In genomic region chr17:40515011-40515410, GRCh38 we compare ENCODE assay signal across 18 cellular contexts. TPM values are rescaled to one million over a fixed set of nuclear protein-coding genes. Genes with fewer than 3 reads are reported as not detected.
A peak's percentile ranks its signal among the peaks of the same experiment; 100 is the strongest.
DNase-seq lines count a peak whose midpoint lies in the region; ATAC-seq and TF ChIP-seq lines count a peak whose summit lies in the region.
"Had no signal": no experiment of that assay in that cellular context is flagged by ENCODE, and none has a peak within 500 bp of the region (broad histone marks: within the 10 kb centered on the region; RNA-seq: fewer than 3 reads in every experiment).

No MANE protein-coding gene starts in this region.

- H3K36me3 ChIP-seq in upper lobe of right lung (no peaks in the 10 kb centered on the region), prostate gland (no peaks in the 10 kb centered on the region)
- H3K36me3 ChIP-seq: colonic mucosa, ovary had no signal

- H3K9me3 ChIP-seq in right cardiac atrium (ENCODE audit: control insufficient read depth, low read length) (no peaks in the 10 kb centered on the region), T-helper 17 cell (ENCODE audit: control insufficient read depth, low read length, poor library complexity, severe bottlenecking) (no peaks in the 10 kb centered on the region), upper lobe of right lung (no peaks in the 10 kb centered on the region), prostate gland (no peaks in the 10 kb centered on the region)
- H3K9me3 ChIP-seq: colonic mucosa, ovary had no signal

- peak; percentile 33 for DNase-seq in cardiac septum (ENCODE audit: low spot score)
- no peak for DNase-seq in right cardiac atrium
- no peak for DNase-seq in T-helper 17 cell
- no peak for DNase-seq in immature natural killer cell
- peak; percentile 19 for DNase-seq in upper lobe of right lung
- no peak for DNase-seq in prostate gland (ENCODE audit: low spot score)
- DNase-seq: colonic mucosa, NCI-H524 treated with DMSO at 0.1 percent for 48 hours, Right ventricle myocardium superior, SW 1271, trophoblast cell had no signal

- no peak for TF ChIP-seq POLR2A in prostate gland (IDR thresholded peaks at IDR 0.05)

- no peaks in the 10 kb centered on the region for H3K9me3 Mint-ChIP-seq in immature natural killer cell
- H3K9me3 Mint-ChIP-seq: GM23338 had no signal

- no peaks in the 10 kb centered on the region for H3K27me3 Mint-ChIP-seq in T-helper 17 cell
- peaks cover 8 to 18% (median 12%) of the 10 kb centered on the region in 3 donors for H3K27me3 Mint-ChIP-seq in immature natural killer cell (ENCODE audit: low read depth in 3 of 3)

- peak overlapping the region; percentile 90 for H3K4me3 Mint-ChIP-seq in T-helper 17 cell
- peak overlapping the region in 4 of 5 donors; percentile 88 to 92 (median 88) for H3K4me3 Mint-ChIP-seq in immature natural killer cell
- H3K4me3 Mint-ChIP-seq: GM23338 had no signal

- H3K27ac ChIP-seq in right cardiac atrium (ENCODE audit: low read length) (no peak overlapping the region), upper lobe of right lung (no peak overlapping the region), prostate gland (no peak overlapping the region)
- H3K27ac ChIP-seq: colonic mucosa, ovary, VCaP had no signal

- ATAC-seq in right cardiac atrium (no peak), T-helper 17 cell (no peak), upper lobe of right lung (no peak), HG03039 (IDR thresholded peaks at IDR 0.05; ENCODE audit: unreplicated experiment) (no peak), HG03520 (IDR thresholded peaks at IDR 0.05; ENCODE audit: unreplicated experiment) (no peak)
- ATAC-seq: GM23338; stimulated activated naive CD8-positive, alpha-beta T cell treated with anti-CD3 and anti-CD28 coated beads, Interleukin-15, Interleukin-2, amounts not matched to agents 100 U/mL and 50 U/mL, for 24 hours had no signal

- TF ChIP-seq CTCF in upper lobe of right lung (IDR thresholded peaks at IDR 0.05) (no peak), prostate gland (IDR thresholded peaks at IDR 0.05) (no peak)

- no peaks in the 10 kb centered on the region for H3K27me3 ChIP-seq in right cardiac atrium (ENCODE audit: control insufficient read depth, insufficient read depth)
- no peaks in the 10 kb centered on the region for H3K27me3 ChIP-seq in upper lobe of right lung
- no peaks in the 10 kb centered on the region for H3K27me3 ChIP-seq in prostate gland (replicated peaks; ENCODE audit: insufficient read depth)
- H3K27me3 ChIP-seq: colonic mucosa, ovary had no signal

- no peaks in the 10 kb centered on the region for H3K4me1 ChIP-seq in right cardiac atrium (ENCODE audit: control insufficient read depth, insufficient read depth, low read length)
- H3K4me1 ChIP-seq in upper lobe of right lung = peaks cover 36% of the 10 kb centered on the region
- no peaks in the 10 kb centered on the region for H3K4me1 ChIP-seq in prostate gland (replicated peaks)

- H3K36me3 Mint-ChIP-seq in T-helper 17 cell (ENCODE audit: low read depth) (no peaks in the 10 kb centered on the region), immature natural killer cell (peaks cover 4 to 5% (median 4%) of the 10 kb centered on the region in 3 donors)

- no peak overlapping the region for H3K4me3 ChIP-seq in right cardiac atrium (ENCODE audit: low read length)
- no peak overlapping the region for H3K4me3 ChIP-seq in upper lobe of right lung
- no peak overlapping the region for H3K4me3 ChIP-seq in prostate gland
- H3K4me3 ChIP-seq: colonic mucosa, GM23338, ovary had no signal

- peak overlapping the region; percentile 92 for H3K27ac Mint-ChIP-seq in T-helper 17 cell
- peak overlapping the region; percentile 56 to 97 (median 94) for H3K27ac Mint-ChIP-seq in immature natural killer cell
- H3K27ac Mint-ChIP-seq: GM23338 had no signal

- H3K4me1 Mint-ChIP-seq in T-helper 17 cell (peaks cover 48% of the 10 kb centered on the region), immature natural killer cell (peaks cover 64 to 65% of the 10 kb centered on the region in 2 donors)

- intact Hi-C loops in cardiac septum (cut with DNase I) (no loop called here), right cardiac atrium (cut with DNase I) (no loop called here), upper lobe of right lung (cut with DNase I) (no loop called here), prostate gland (cut with DNase I) (no loop called here)

- WGBS in right cardiac atrium = 84% methylated on average over 4 of the region's 4 CpGs
- WGBS in prostate gland = 90% methylated on average over 4 of the region's 4 CpGs

RNA-seq across cellular contexts. Expression of gene TNS4, which starts 13.6 kb away (rescaled TPM):
- total RNA-seq in cardiac septum (not detected), right cardiac atrium (under 1 TPM in 1 of 4 donors, not detected in 3; 0.14 TPM), T-helper 17 cell (1 to 10 TPM in 1 of 2 donors, under 1 TPM in 1; 0.77 to 1.7 TPM), upper lobe of right lung (0.78 TPM), prostate gland (10 to 100 TPM; 51.3 to 56.1 TPM)
- polyA plus RNA-seq in right cardiac atrium (not detected), immature natural killer cell (under 1 TPM in 1 of 3 donors, not detected in 2; 0.12 TPM)
- total RNA-seq: endothelial cell of umbilical vein, Right ventricle myocardium superior had no signal
- polyA plus RNA-seq: endothelial cell of umbilical vein had no signal

RNA-seq across cellular contexts. Expression of gene CCR7, which starts 50.3 kb away (rescaled TPM):
- total RNA-seq in cardiac septum = 0.32 TPM
- total RNA-seq in right cardiac atrium = under 1 TPM in 2 of 4 donors, not detected in 2; 0.19 to 0.20 TPM
- 0.11 TPM for polyA plus RNA-seq in right cardiac atrium
- total RNA-seq in T-helper 17 cell = 100 to 1,000 TPM; 165 to 182 TPM
- 10 to 100 TPM; 29.6 to 50.9 (median 43.2) TPM for polyA plus RNA-seq in immature natural killer cell
- total RNA-seq in upper lobe of right lung = 1.1 TPM
- total RNA-seq in prostate gland = under 1 TPM in 1 of 2 donors, not detected in 1; 0.40 TPM
- total RNA-seq: endothelial cell of umbilical vein, Right ventricle myocardium superior had no signal

Comparison
In these comparisons a context has a peak if more than half of its experiments do, and no peak if none do; other contexts are left out.
1. DNase-seq: peak in cardiac septum (single experiment) and upper lobe of right lung (single experiment); none in right cardiac atrium (0 of 3), T-helper 17 cell (0 of 3), immature natural killer cell (0 of 3) and prostate gland (single experiment).
2. RNA of gene TNS4, which starts 13.6 kb away (total RNA-seq): 51.3 to 56.1 TPM in prostate gland; 0.77 to 1.7 TPM in T-helper 17 cell, 0.78 TPM in upper lobe of right lung (single experiment), 0.14 TPM in right cardiac atrium and not detected in cardiac septum (single experiment); every median in the first group is over 10 times any median in the second.
3. RNA of gene CCR7, which starts 50.3 kb away (total RNA-seq): 165 to 182 TPM in T-helper 17 cell; 1.1 TPM in upper lobe of right lung (single experiment), 0.40 TPM in prostate gland, 0.32 TPM in cardiac septum (single experiment) and 0.19 to 0.20 TPM in right cardiac atrium; every median in the first group is over 10 times any median in the second.